ENCODE assay signal across 23 cellular contexts in genomic region chr18:40864846-40865245, GRCh38.
"Had no signal": no experiment of that assay in that cellular context is flagged by ENCODE, and none has a peak within 500 bp of the region (broad histone marks: within the 10 kb centered on the region; RNA-seq: fewer than 3 reads in every experiment).

No MANE protein-coding gene starts in this region.

- H3K9me3 ChIP-seq: colonic mucosa, esophagus squamous epithelium, mucosa of descending colon, right lobe of liver, suprapubic skin, transverse colon, upper lobe of right lung, uterus had no signal

- H3K79me2 ChIP-seq: parathyroid adenoma had no signal

- H2AFZ ChIP-seq: neural progenitor cell, parathyroid adenoma had no signal

- DNase-seq: colonic mucosa; dermis blood vessel endothelial cell; effector memory CD4-positive, alpha-beta T cell; esophagus squamous epithelium; head of caudate nucleus; mucosa of descending colon; naive thymus-derived CD4-positive, alpha-beta T cell; right lobe of liver; stimulated activated CD4-positive, alpha-beta T cell treated with anti-CD3 and anti-CD28 coated beads, Interleukin-12 subunit alpha, Interleukin-12 subunit beta, amount 100 ng/mL, for 4 hours; stimulated activated CD4-positive, alpha-beta T cell treated with anti-CD3 and anti-CD28 coated beads, Interleukin-1b, Interleukin-23, amount 100 ng/mL, for 48 hours; stimulated activated CD4-positive, alpha-beta T cell treated with anti-CD3 and anti-CD28 coated beads, Interleukin-4, amount 100 ng/mL, for 1 hour; stimulated activated CD8-positive, alpha-beta memory T cell treated with anti-CD3 and anti-CD28 coated beads, Interleukin-4, amount 100 ng/mL, for 48 hours; stimulated activated naive CD4-positive, alpha-beta T cell; stimulated activated naive CD8-positive, alpha-beta T cell treated with anti-CD3 and anti-CD28 coated beads, Interleukin-15, amount 100 ng/mL, for 72 hours; transverse colon; upper lobe of right lung; uterus had no signal

- H3K4me2 ChIP-seq: neural progenitor cell, smooth muscle cell had no signal

- H3K4me1 ChIP-seq: colonic mucosa, esophagus squamous epithelium, parathyroid adenoma, right lobe of liver, suprapubic skin, transverse colon, upper lobe of right lung, uterus had no signal

- ATAC-seq: left lobe of liver; mucosa of descending colon; naive thymus-derived CD4-positive, alpha-beta T cell; right lobe of liver; stimulated activated naive CD8-positive, alpha-beta T cell treated with anti-CD3 and anti-CD28 coated beads, Interleukin-15, amount 100 ng/mL, for 72 hours; upper lobe of right lung had no signal

- H3K4me3 ChIP-seq: colonic mucosa, esophagus squamous epithelium, lung, mucosa of descending colon, neural progenitor cell, right lobe of liver, smooth muscle cell, suprapubic skin, transverse colon, upper lobe of right lung, uterus had no signal

- H3K36me3 ChIP-seq: colonic mucosa, esophagus squamous epithelium, neural progenitor cell, right lobe of liver, suprapubic skin, transverse colon, upper lobe of right lung, uterus had no signal

- H3K9ac ChIP-seq: neural progenitor cell, parathyroid adenoma had no signal

- H3K27me3 ChIP-seq: colonic mucosa, esophagus squamous epithelium, neural progenitor cell, right lobe of liver, suprapubic skin, transverse colon, upper lobe of right lung, uterus had no signal

- H3K27ac ChIP-seq: colonic mucosa, esophagus squamous epithelium, neural progenitor cell, parathyroid adenoma, right lobe of liver, suprapubic skin, transverse colon, upper lobe of right lung, uterus had no signal
